In the genomic region with DNA sequence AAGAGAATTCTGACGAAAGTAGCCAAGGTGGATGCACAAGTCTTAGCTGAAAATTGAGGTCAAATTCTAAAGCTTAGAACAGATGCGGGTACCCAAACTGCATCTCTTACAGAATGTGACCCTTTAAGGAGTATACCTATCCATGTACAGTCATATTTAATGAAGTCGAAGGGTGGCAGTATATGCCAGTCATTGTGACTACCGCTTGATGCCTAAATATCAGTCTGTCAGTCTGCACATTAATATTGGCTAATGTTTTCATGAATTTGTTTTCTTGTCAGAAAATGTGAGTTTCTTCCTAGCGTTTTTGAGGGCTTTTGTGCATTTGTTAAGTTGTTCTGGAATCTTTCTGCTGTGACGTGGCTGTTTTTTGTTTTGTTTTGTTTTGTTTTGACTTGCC, we compare ENCODE assay signal across 27 cellular contexts.
DNase-seq lines count a peak whose midpoint lies in the region; FAIRE-seq and TF ChIP-seq lines count a peak whose summit lies in the region.
"Had no signal": no experiment of that assay in that cellular context is flagged by ENCODE, and none has a peak within 500 bp of the region (broad histone marks: within the 10 kb centered on the region; RNA-seq: fewer than 3 reads in every experiment).

No MANE protein-coding gene starts in this region.

- intact Hi-C loops in kidney (cut with DNase I) (no loop called here), spleen (cut with DNase I; ENCODE audit: low total_unique reads) (no loop called here)

- TF ChIP-seq CTCF in HEK293 (tag by site-specific recombination; IDR thresholded peaks at IDR 0.05) (no peak), neural crest cell (conservative IDR thresholded peaks at IDR 0.05) (peak; percentile 34), kidney (IDR thresholded peaks at IDR 0.05; ENCODE audit: borderline replicate concordance, extremely low read depth, insufficient read depth) (no peak), spleen (IDR thresholded peaks at IDR 0.05 in 8 of 11, conservative IDR thresholded peaks at IDR 0.05 in 3 of 11) (no peak)

- no peaks in the 10 kb centered on the region for H3K4me1 Mint-ChIP-seq in neural crest cell
- H3K4me1 Mint-ChIP-seq: activated CD4-positive, alpha-beta T cell treated with anti-CD3 and anti-CD28 coated beads for 36 hours; CD14-positive monocyte; naive thymus-derived CD8-positive, alpha-beta T cell had no signal

- no peak for FAIRE-seq in kidney (lab: Jason Lieb, UNC)
- FAIRE-seq: bronchial epithelial cell, colon, D721Med had no signal

- POLR2A ChIA-PET in HEK293 (lab: Yijun Ruan, JAX): no interaction called here

- no peaks in the 10 kb centered on the region for H3K36me3 ChIP-seq in HEK293 (ENCODE audit: control insufficient read depth in 2 of 2, insufficient read depth in 1 of 2, low read length in 2 of 2)
- no peaks in the 10 kb centered on the region for H3K36me3 ChIP-seq in kidney (ENCODE audit: control insufficient read depth in 1 of 2, insufficient read depth in 2 of 2, low read length in 2 of 2)
- no peaks in the 10 kb centered on the region for H3K36me3 ChIP-seq in spleen
- H3K36me3 ChIP-seq: upper lobe of left lung had no signal

- TF ChIP-seq POLR2A in spleen (IDR thresholded peaks at IDR 0.05): no peak

- no peak overlapping the region for H3K27ac Mint-ChIP-seq in neural crest cell (ENCODE audit: unreplicated experiment)
- H3K27ac Mint-ChIP-seq: activated CD4-positive, alpha-beta T cell treated with anti-CD3 and anti-CD28 coated beads for 36 hours; activated CD8-positive, alpha-beta T cell treated with anti-CD3 and anti-CD28 coated beads, Interleukin-2, amount 10 ng/mL, durations not matched to agents 7 days and 5 days; activated naive CD4-positive, alpha-beta T cell treated with anti-CD3 and anti-CD28 coated beads, Interleukin-2, amount 50 U/mL, for 72 hours; activated T-helper 2 cell treated with anti-CD3 and anti-CD28 coated beads, Interferon-gamma antibody, Interleukin-2, Interleukin-4, amounts not matched to agents 10 μg/mL and 5 μg/mL and 100 μg/mL, durations not matched to agents 14 hours and 24 hours and 36 hours; CD14-positive monocyte; naive thymus-derived CD8-positive, alpha-beta T cell had no signal

- CTCF ChIA-PET in HEK293 (lab: Yijun Ruan, JAX): no interaction called here

- WGBS in spleen, 5 donors: 75 to 89% (median 85%) methylated on average over 6 of the region's 6 CpGs

- H3K27me3 ChIP-seq in spleen (replicated peaks in 1 of 7): no peaks in the 10 kb centered on the region
- H3K27me3 ChIP-seq: upper lobe of left lung had no signal

- peak; percentile 4 for DNase-seq in COR-L47 (lab: John Stamatoyannopoulos, UW)
- DNase-seq in OCI-M1 (lab: John Stamatoyannopoulos, UW): peak; percentile 67
- no peak for DNase-seq in neural crest cell (ENCODE audit: low read depth, low spot score)
- DNase-seq in kidney: no peak
- DNase-seq in spleen: no peak
- DNase-seq in DMS 273 (lab: John Stamatoyannopoulos, UW; ENCODE audit: unreplicated experiment): no peak
- DNase-seq: activated CD4-positive, alpha-beta T cell treated with anti-CD3 and anti-CD28 coated beads for 36 hours; activated CD8-positive, alpha-beta T cell treated with anti-CD3 and anti-CD28 coated beads, Interleukin-2, amount 10 ng/mL, durations not matched to agents 7 days and 5 days; anterior cingulate cortex; effector CD4-positive, alpha-beta T cell; EL; GM23248; islet precursor cell; naive thymus-derived CD8-positive, alpha-beta T cell; NCI-H1092; NCI-H2029 treated with DMSO at 0.1 percent for 48 hours; NCI-H446 treated with DMSO at 0.1 percent for 48 hours; stimulated activated CD4-positive, alpha-beta T cell treated with anti-CD3 and anti-CD28 coated beads, Interleukin-4, amount 100 ng/mL, for 1 hour; substantia nigra; upper lobe of left lung had no signal

- no peaks in the 10 kb centered on the region for H3K9me3 ChIP-seq in HEK293 (ENCODE audit: control insufficient read depth, insufficient read depth, low read depth, low read length)
- peaks cover 0 to 2% of the 10 kb centered on the region in 2 donors for H3K9me3 ChIP-seq in kidney (ENCODE audit: control insufficient read depth in 1 of 2, low read length in 2 of 2)
- peaks cover 0 to 48% (median 31%) of the 10 kb centered on the region in 8 donors for H3K9me3 ChIP-seq in spleen

- H3K4me1 ChIP-seq in HEK293 (ENCODE audit: control insufficient read depth, insufficient read depth, low read length) (no peaks in the 10 kb centered on the region), kidney (ENCODE audit: control insufficient read depth in 1 of 2, insufficient read depth in 1 of 2, low read depth in 1 of 2, low read length in 2 of 2) (no peaks in the 10 kb centered on the region), spleen (no peaks in the 10 kb centered on the region)
- H3K4me1 ChIP-seq: upper lobe of left lung had no signal

- peaks cover 6% of the 10 kb centered on the region for H3K9me3 Mint-ChIP-seq in neural crest cell

- no peaks in the 10 kb centered on the region for H3K27me3 Mint-ChIP-seq in neural crest cell (ENCODE audit: low read depth)
- H3K27me3 Mint-ChIP-seq: activated CD4-positive, alpha-beta T cell treated with anti-CD3 and anti-CD28 coated beads for 36 hours; naive thymus-derived CD8-positive, alpha-beta T cell had no signal

- H3K4me3 ChIP-seq in HEK293 (ENCODE audit: low read depth, low read length) (no peak overlapping the region), kidney (ENCODE audit: low read length in 2 of 2) (no peak overlapping the region), spleen (no peak overlapping the region)
- H3K4me3 ChIP-seq: GM23248, upper lobe of left lung had no signal

- no peaks in the 10 kb centered on the region for H3K36me3 Mint-ChIP-seq in neural crest cell (ENCODE audit: low read depth)
- H3K36me3 Mint-ChIP-seq: CD14-positive monocyte had no signal

- H3K27ac ChIP-seq in HEK293 (ENCODE audit: extremely low read depth, low read depth, low read length) (no peak overlapping the region), kidney (ENCODE audit: low read depth in 2 of 2, low read length in 2 of 2) (no peak overlapping the region), spleen (no peak overlapping the region)
- H3K27ac ChIP-seq: GM23248, upper lobe of left lung had no signal

- H3K4me3 Mint-ChIP-seq in neural crest cell: no peak overlapping the region
- H3K4me3 Mint-ChIP-seq: activated CD4-positive, alpha-beta T cell treated with anti-CD3 and anti-CD28 coated beads for 36 hours; activated CD8-positive, alpha-beta T cell treated with anti-CD3 and anti-CD28 coated beads, Interleukin-2, amount 10 ng/mL, durations not matched to agents 7 days and 5 days; CD14-positive monocyte; naive thymus-derived CD8-positive, alpha-beta T cell had no signal

- no peak overlapping the region for H3K9ac ChIP-seq in kidney (ENCODE audit: low read length in 2 of 2)
- H3K9ac ChIP-seq: GM23248 had no signal

TF ChIP-seq in HEK293, 187 proteins besides CTCF, POLR2A, EP300 and RAD21:
- TF ChIP-seq ZNF654 (tag by site-specific recombination; IDR thresholded peaks at IDR 0.05; ENCODE audit: low read depth) (peak; percentile 29), RBAK (tag by site-specific recombination; IDR thresholded peaks at IDR 0.05) (no peak)

Comparison
In these comparisons a context has a peak if more than half of its experiments do, and no peak if none do; other contexts are left out.
1. DNase-seq: peak in COR-L47 (single experiment) and OCI-M1 (single experiment); none in neural crest cell (single experiment), kidney (single experiment), spleen (single experiment) and DMS 273 (single experiment).